Comparison of ENCODE assay signal across 8 cellular contexts in genomic region chr11:614583-615452, GRCh38. TPM values are rescaled to one million over a fixed set of nuclear protein-coding genes. Genes with fewer than 3 reads are reported as not detected.
DNase-seq lines count a peak whose midpoint lies in the region; ATAC-seq and TF ChIP-seq lines count a peak whose summit lies in the region.

No MANE protein-coding gene starts in this region.

- ATAC-seq in HG02970 (IDR thresholded peaks at IDR 0.05; ENCODE audit: low FRiP score, unreplicated experiment), result no peak

- 55 to 65% methylated on average over 20 to 66 of the region's 67 CpGs for WGBS in testis, 2 donors

- no peaks in the 10 kb centered on the region for H3K9me3 ChIP-seq in CD8-positive, alpha-beta memory T cell (ENCODE audit: low read length)
- H3K9me3 ChIP-seq in HUES48 (ENCODE audit: control insufficient read depth, insufficient read depth, low read length), result no peaks in the 10 kb centered on the region
- H3K9me3 ChIP-seq in testis, result no peaks in the 10 kb centered on the region

- peak overlapping the region; percentile 88 to 97 (median 93) for H3K4me3 Mint-ChIP-seq in CD8-positive, alpha-beta memory T cell

- peaks cover 18% of the 10 kb centered on the region for H3K4me1 ChIP-seq in CD8-positive, alpha-beta memory T cell (ENCODE audit: insufficient read depth, low read length)
- H3K4me1 ChIP-seq in HUES48 (ENCODE audit: control insufficient read depth, insufficient read depth, low read length) (no peaks in the 10 kb centered on the region), testis (peaks cover 25% of the 10 kb centered on the region)

- POLR2A ChIA-PET in CD8-positive, alpha-beta memory T cell (lab: Charles Lee), result interaction anchor here (0.6 to 2.0 kb wide), 4 partner anchors 27 to 60 kb away, joined by 3 to 11 read pairs (median 4); partner anchors contain the start of gene PHRF1

- no peaks in the 10 kb centered on the region for H3K27me3 Mint-ChIP-seq in CD8-positive, alpha-beta memory T cell

- intact Hi-C loops in testis (cut with DNase I; ENCODE audit: low total_unique reads), result no loop called here

- TF ChIP-seq CTCF in astrocyte of the spinal cord (IDR thresholded peaks at IDR 0.05; ENCODE audit: low read depth, low read length) (no peak), testis (IDR thresholded peaks at IDR 0.05) (no peak)

- H3K9ac ChIP-seq in HUES48 (ENCODE audit: low read depth, low read length), result peak overlapping the region; percentile 58; the same call in 1 of the 2 replicates

- H3K36me3 Mint-ChIP-seq in CD8-positive, alpha-beta memory T cell, result peaks cover 0 to 44% (median 2%) of the 10 kb centered on the region in 3 donors

- peak overlapping the region; percentile 87 for H3K27ac ChIP-seq in CD8-positive, alpha-beta memory T cell (ENCODE audit: low read depth, low read length)
- H3K27ac ChIP-seq in HUES48 (ENCODE audit: low read depth, low read length) (peak overlapping the region; percentile 93), layer of hippocampus (ENCODE audit: low read depth, low read length) (peak overlapping the region; percentile 81), testis (peak overlapping the region; percentile 81 to 89)

- H3K4me3 ChIP-seq in CD8-positive, alpha-beta memory T cell (ENCODE audit: low read length), result peak overlapping the region; percentile 90
- H3K4me3 ChIP-seq in HUES48 (ENCODE audit: low read depth, low read length), result peak overlapping the region; percentile 81
- H3K4me3 ChIP-seq in astrocyte of the spinal cord (ENCODE audit: low read depth, low read length), result peak overlapping the region; percentile 72
- H3K4me3 ChIP-seq in testis, result peak overlapping the region; percentile 55 to 80

- H3K9me3 Mint-ChIP-seq in CD8-positive, alpha-beta memory T cell, result no peaks in the 10 kb centered on the region

- H3K4me1 Mint-ChIP-seq in CD8-positive, alpha-beta memory T cell, result peaks cover 0 to 29% (median 10%) of the 10 kb centered on the region in 3 donors

- H3K27me3 ChIP-seq in CD8-positive, alpha-beta memory T cell (ENCODE audit: insufficient read depth, low read length, poor library complexity, severe bottlenecking), result no peaks in the 10 kb centered on the region
- no peaks in the 10 kb centered on the region for H3K27me3 ChIP-seq in HUES48 (ENCODE audit: control insufficient read depth, insufficient read depth, low read length)
- no peaks in the 10 kb centered on the region for H3K27me3 ChIP-seq in layer of hippocampus (ENCODE audit: control insufficient read depth, insufficient read depth, low read length)
- H3K27me3 ChIP-seq in testis, result no peaks in the 10 kb centered on the region

- CTCF ChIA-PET in CD8-positive, alpha-beta memory T cell (lab: Charles Lee), result interaction anchor here (1.8 kb wide), 1 partner anchor 60 kb away, joined by 9 read pairs; no protein-coding TSS in a partner anchor

- H3K36me3 ChIP-seq in CD8-positive, alpha-beta memory T cell (ENCODE audit: insufficient read depth, low read length), result peaks cover 26% of the 10 kb centered on the region
- H3K36me3 ChIP-seq in HUES48 (ENCODE audit: control insufficient read depth, insufficient read depth, low read length), result peaks cover 40% of the 10 kb centered on the region
- no peaks in the 10 kb centered on the region for H3K36me3 ChIP-seq in testis (ENCODE audit: low read depth, missing control alignments)

- peak overlapping the region; percentile 86 to 98 (median 92) for H3K27ac Mint-ChIP-seq in CD8-positive, alpha-beta memory T cell

- TF ChIP-seq POLR2A in testis (IDR thresholded peaks at IDR 0.05), result no peak

- in situ Hi-C loops in astrocyte of the spinal cord (cut with HindIII; ENCODE audit: low sequenced_read_pairs), result no loop called here

- no peak for DNase-seq in CD8-positive, alpha-beta memory T cell
- no peak for DNase-seq in astrocyte of the spinal cord (ENCODE audit: low read depth, low spot score)
- DNase-seq in testis, result no peak
- DNase-seq in NCI-H1417 treated with DMSO at 0.1 percent for 48 hours (lab: John Stamatoyannopoulos, UW), result no peak
- no peak for DNase-seq in COLO668 (lab: John Stamatoyannopoulos, UW; ENCODE audit: unreplicated experiment)

RNA-seq across cellular contexts. Expression of gene IRF7, which starts 0.9 kb away (rescaled TPM):
- total RNA-seq in CD8-positive, alpha-beta memory T cell, result 10 to 100 TPM; 16.4 to 18.0 TPM
- 38.6 TPM for polyA plus RNA-seq in CD8-positive, alpha-beta memory T cell
- total RNA-seq in testis, result 10 to 100 TPM; 13.0 to 30.1 TPM
- polyA plus RNA-seq in testis (ENCODE audit: insufficient read depth, low read depth, low replicate concordance), result 9.9 TPM

RNA-seq across cellular contexts. Expression of gene CDHR5, which starts 9.9 kb away (rescaled TPM):
- total RNA-seq in CD8-positive, alpha-beta memory T cell, result not detected
- polyA plus RNA-seq in CD8-positive, alpha-beta memory T cell, result not detected
- total RNA-seq in testis, result under 1 TPM; 0.12 to 0.63 TPM
- polyA plus RNA-seq in testis (ENCODE audit: insufficient read depth, low read depth, low replicate concordance), result 2.3 TPM

RNA-seq across cellular contexts. Expression of gene SCT, which starts 12.2 kb away (rescaled TPM):
- total RNA-seq in CD8-positive, alpha-beta memory T cell, result not detected
- not detected for polyA plus RNA-seq in CD8-positive, alpha-beta memory T cell
- total RNA-seq in testis, result 1 to 10 TPM; 3.4 to 9.3 TPM
- 1.5 TPM for polyA plus RNA-seq in testis (ENCODE audit: insufficient read depth, low read depth, low replicate concordance)

RNA-seq across cellular contexts. Expression of gene DRD4, which starts 22.3 kb away (rescaled TPM):
- under 1 TPM; 0.22 to 0.31 TPM for total RNA-seq in CD8-positive, alpha-beta memory T cell
- polyA plus RNA-seq in CD8-positive, alpha-beta memory T cell, result not detected
- total RNA-seq in testis, result 1 to 10 TPM; 2.0 to 3.3 TPM
- polyA plus RNA-seq in testis (ENCODE audit: insufficient read depth, low read depth, low replicate concordance), result 1.5 TPM

RNA-seq across cellular contexts. Expression of gene PHRF1, which starts 38.5 kb away (rescaled TPM):
- total RNA-seq in CD8-positive, alpha-beta memory T cell, result 10 to 100 TPM; 47.3 to 49.8 TPM
- 17.7 TPM for polyA plus RNA-seq in CD8-positive, alpha-beta memory T cell
- 10 to 100 TPM; 62.9 to 74.4 TPM for total RNA-seq in testis
- 30.2 TPM for polyA plus RNA-seq in testis (ENCODE audit: insufficient read depth, low read depth, low replicate concordance)

Comparison
In these comparisons a context has a peak if more than half of its experiments do, and no peak if none do; other contexts are left out.
1. RNA of gene SCT, which starts 12.2 kb away (total RNA-seq): 3.4 to 9.3 TPM in testis; not detected in CD8-positive, alpha-beta memory T cell; every median in the first group is over 4 times any median in the second.
2. Peak in every context shown above with its lines, with median percentiles within 50 percentile points of each other: H3K27ac ChIP-seq and H3K4me3 ChIP-seq.